Comparison of ENCODE assay signal across 1 cellular context in the genomic region with DNA sequence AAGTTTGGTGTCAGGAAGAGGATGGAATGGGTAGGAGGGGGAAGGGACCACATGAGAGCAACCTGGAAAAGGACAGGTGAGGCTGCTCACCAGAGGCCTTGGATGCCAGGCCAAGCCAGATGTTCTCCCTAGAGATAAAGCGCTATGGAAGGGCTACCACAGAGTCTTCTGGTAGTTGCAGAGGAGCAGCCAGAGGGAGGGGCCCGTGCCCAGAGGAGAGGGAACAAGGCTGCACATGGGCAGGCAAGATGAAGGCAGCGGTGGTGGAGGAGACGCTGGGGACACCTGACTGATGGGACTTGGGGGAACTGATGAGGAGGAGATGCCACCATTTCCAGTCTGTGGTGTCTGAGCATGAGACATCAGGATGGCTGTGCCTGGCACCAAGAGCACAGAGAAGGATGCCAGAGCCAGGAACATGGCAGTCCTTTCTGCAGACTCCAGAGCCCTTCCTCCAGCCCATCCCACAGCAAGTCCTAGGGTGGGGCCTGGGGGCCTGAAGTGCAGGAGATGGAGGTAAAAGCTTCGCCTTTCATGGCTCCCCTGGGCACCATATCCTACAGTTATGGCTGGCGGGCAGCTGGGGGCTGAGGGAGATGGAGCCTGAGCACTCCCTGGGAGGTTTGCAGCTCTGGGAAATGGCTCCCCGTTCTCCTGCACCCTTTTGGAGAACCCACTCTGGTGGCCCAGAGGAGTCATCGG.
TF ChIP-seq lines count a peak whose summit lies in the region.

No MANE protein-coding gene starts in this region.

TF ChIP-seq in HEK293, 187 proteins besides CTCF, POLR2A, EP300 and RAD21 (continued from another document):
- TF ChIP-seq, protein P1, sequence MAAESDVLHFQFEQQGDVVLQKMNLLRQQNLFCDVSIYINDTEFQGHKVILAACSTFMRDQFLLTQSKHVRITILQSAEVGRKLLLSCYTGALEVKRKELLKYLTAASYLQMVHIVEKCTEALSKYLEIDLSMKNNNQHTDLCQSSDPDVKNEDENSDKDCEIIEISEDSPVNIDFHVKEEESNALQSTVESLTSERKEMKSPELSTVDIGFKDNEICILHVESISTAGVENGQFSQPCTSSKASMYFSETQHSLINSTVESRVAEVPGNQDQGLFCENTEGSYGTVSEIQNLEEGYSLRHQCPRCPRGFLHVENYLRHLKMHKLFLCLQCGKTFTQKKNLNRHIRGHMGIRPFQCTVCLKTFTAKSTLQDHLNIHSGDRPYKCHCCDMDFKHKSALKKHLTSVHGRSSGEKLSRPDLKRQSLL (tag by site-specific recombination; IDR thresholded peaks at IDR 0.05): 0 out of 2 replicates have a peak, but pooled peaks have one; percentile 14
- TF ChIP-seq MYNN (tag by site-specific recombination; IDR thresholded peaks at IDR 0.05; ENCODE audit: borderline replicate concordance): no peak
- peak; percentile 49; the same call in 1 of the 2 replicates for TF ChIP-seq ZBTB17 (tag by site-specific recombination; IDR thresholded peaks at IDR 0.05)
- TF ChIP-seq GLIS1 (tag by site-specific recombination; IDR thresholded peaks at IDR 0.05): peak; percentile 39; the same call in 1 of the 2 replicates
- no peak for TF ChIP-seq ZNF654 (tag by site-specific recombination; IDR thresholded peaks at IDR 0.05; ENCODE audit: low read depth)
